ENCODE assay signal across 25 cellular contexts in the genomic region with DNA sequence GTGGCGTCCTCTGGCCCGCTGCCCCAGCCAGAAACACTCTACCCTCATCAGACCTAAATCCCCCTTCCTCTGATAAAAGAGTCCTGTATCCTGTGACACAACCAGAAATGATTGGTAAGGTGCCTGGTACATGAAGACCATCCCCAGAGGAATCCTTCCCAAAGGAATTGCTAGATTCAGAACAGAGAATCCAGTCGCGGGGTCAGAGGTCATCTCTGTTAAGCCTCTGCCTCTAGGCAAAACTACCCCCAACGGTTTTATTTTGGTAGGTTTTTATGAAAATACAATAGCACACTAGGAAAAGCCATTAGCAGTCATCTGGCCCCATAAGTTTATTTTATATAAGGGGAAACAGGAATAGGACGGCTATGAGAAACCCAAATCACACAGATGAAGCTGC.
DNase-seq lines count a peak whose midpoint lies in the region; ATAC-seq, FAIRE-seq and TF ChIP-seq lines count a peak whose summit lies in the region.
"Had no signal": no experiment of that assay in that cellular context is flagged by ENCODE, and none has a peak within 500 bp of the region (broad histone marks: within the 10 kb centered on the region; RNA-seq: fewer than 3 reads in every experiment).

No MANE protein-coding gene starts in this region.

- TF ChIP-seq POLR2A in GM12878 (IDR thresholded peaks at IDR 0.05; ENCODE audit: low read depth, low read length) (no peak), GM12891 (IDR thresholded peaks at IDR 0.05; ENCODE audit: low read depth, low read length) (no peak)

- intact Hi-C loops in GM12878 (cut with micrococcal nuclease; ENCODE audit: unreplicated experiment) = no loop called here

- RAD21 ChIA-PET in GM12878 (lab: Charles Lee; ENCODE audit: unreplicated experiment) = no interaction called here

- CTCF ChIA-PET in GM12878 (lab: Yijun Ruan, JAX) = interaction anchor here (0.7 to 1.1 kb wide), 2 partner anchors 13 to 113 kb away, joined by 3 read pairs; no protein-coding TSS in a partner anchor

- H3K4me3 Mint-ChIP-seq in activated naive CD8-positive, alpha-beta T cell treated with anti-CD3 and anti-CD28 coated beads, Interleukin-2, amount 50 U/mL, for 24 hours = no peak overlapping the region
- H3K4me3 Mint-ChIP-seq: CD4-positive, CD25-positive, alpha-beta regulatory T cell; CD8-positive, alpha-beta T cell; HFFc6 had no signal

- POLR2A ChIA-PET in GM12878 (lab: Charles Lee) = no interaction called here

- H3K9me3 ChIP-seq in GM12878 (replicated peaks; ENCODE audit: control insufficient read depth, insufficient read depth, low read length) = no peaks in the 10 kb centered on the region
- H3K9me3 ChIP-seq in mesodermal cell (ENCODE audit: control insufficient read depth, low read length) = no peaks in the 10 kb centered on the region
- no peaks in the 10 kb centered on the region for H3K9me3 ChIP-seq in neuronal stem cell (replicated peaks in 1 of 2; ENCODE audit: control insufficient read depth in 2 of 2, insufficient read depth in 1 of 2, low read depth in 1 of 2, low read length in 2 of 2)
- H3K9me3 ChIP-seq: A549, HAP-1 had no signal

- in situ Hi-C loops in GM12878 (cut with MboI) = no loop called here

- no peak for TF ChIP-seq RAD21 in GM12878 (IDR thresholded peaks at IDR 0.05; ENCODE audit: insufficient read depth, low read depth, low read length)

- no peak overlapping the region for H4K91ac ChIP-seq in neuronal stem cell (ENCODE audit: low read depth, low read length, poor library complexity)

- no peaks in the 10 kb centered on the region for H3K9me3 Mint-ChIP-seq in activated naive CD8-positive, alpha-beta T cell treated with anti-CD3 and anti-CD28 coated beads, Interleukin-2, amount 50 U/mL, for 24 hours
- H3K9me3 Mint-ChIP-seq: CD4-positive, CD25-positive, alpha-beta regulatory T cell; CD8-positive, alpha-beta T cell; HFFc6 had no signal

- H3K23ac ChIP-seq in neuronal stem cell (ENCODE audit: low read depth, low read length, poor library complexity) = no peak overlapping the region

- H3K4me1 ChIP-seq in GM12878 (ENCODE audit: control insufficient read depth, insufficient read depth, low read length) (peaks cover 14% of the 10 kb centered on the region), mesodermal cell (ENCODE audit: control insufficient read depth, insufficient read depth, low read length, poor library complexity, severe bottlenecking) (peaks cover 40% of the 10 kb centered on the region), neuronal stem cell (ENCODE audit: control insufficient read depth in 2 of 2, insufficient read depth in 1 of 2, low read depth in 1 of 2, low read length in 2 of 2) (no peaks in the 10 kb centered on the region)
- H3K4me1 ChIP-seq: HAP-1 had no signal

- no TSS peak for BruUV-seq in GM12878 (replicated peaks; lab: Mats Ljungman, UMichigan)

- ATAC-seq in GM12878 (no peak), GM21360 (IDR thresholded peaks at IDR 0.05; ENCODE audit: unreplicated experiment) (no peak), GM21717 (IDR thresholded peaks at IDR 0.05; ENCODE audit: unreplicated experiment) (no peak)
- no peak for ATAC-seq in activated naive CD8-positive, alpha-beta T cell treated with anti-CD3 and anti-CD28 coated beads, Interleukin-2, amount 50 U/mL, for 24 hours
- ATAC-seq: A549; CD8-positive, alpha-beta T cell had no signal

- SMC1A ChIA-PET in GM12878 (lab: Charles Lee; ENCODE audit: uncharacterized antibody, unreplicated experiment) = interaction anchor here (1.4 kb wide), 1 partner anchor 113 kb away, joined by 4 read pairs; no protein-coding TSS in a partner anchor

- H3K4me1 Mint-ChIP-seq in activated naive CD8-positive, alpha-beta T cell treated with anti-CD3 and anti-CD28 coated beads, Interleukin-2, amount 50 U/mL, for 24 hours = no peaks in the 10 kb centered on the region

- no peaks in the 10 kb centered on the region for H3K79me2 ChIP-seq in GM12878 (ENCODE audit: control insufficient read depth, insufficient read depth, low read length)

- H3K4me2 ChIP-seq in GM12878 (ENCODE audit: control insufficient read depth, insufficient read depth) (no peak overlapping the region), neuronal stem cell (ENCODE audit: insufficient read depth, low read length, poor library complexity, severe bottlenecking) (no peak overlapping the region)
- H3K4me2 ChIP-seq: A549 had no signal

- TF ChIP-seq EP300 in GM12878 (IDR thresholded peaks at IDR 0.05; ENCODE audit: borderline replicate concordance in 1 of 2, control insufficient read depth in 1 of 2, low read depth in 2 of 2, low read length in 2 of 2) = no peak

- no peak overlapping the region for H3K9ac ChIP-seq in GM12878 (ENCODE audit: control insufficient read depth, insufficient read depth, low read length)
- H3K9ac ChIP-seq in neuronal stem cell (ENCODE audit: low read depth, low read length, poor library complexity) = no peak overlapping the region

- no peak overlapping the region for H3K14ac ChIP-seq in neuronal stem cell (ENCODE audit: low read length)

- no peak overlapping the region for H2AK5ac ChIP-seq in neuronal stem cell (ENCODE audit: low read depth, low read length)

- H4K8ac ChIP-seq in neuronal stem cell (ENCODE audit: low read depth, low read length) = no peak overlapping the region

- H3K36me3 Mint-ChIP-seq in activated naive CD8-positive, alpha-beta T cell treated with anti-CD3 and anti-CD28 coated beads, Interleukin-2, amount 50 U/mL, for 24 hours (ENCODE audit: low read depth) = no peaks in the 10 kb centered on the region
- H3K36me3 Mint-ChIP-seq: CD4-positive, CD25-positive, alpha-beta regulatory T cell; CD8-positive, alpha-beta T cell had no signal

- H3K36me3 ChIP-seq in GM12878 (ENCODE audit: control insufficient read depth in 2 of 2, insufficient read depth in 2 of 2, low read length in 1 of 2) = no peaks in the 10 kb centered on the region
- no peaks in the 10 kb centered on the region for H3K36me3 ChIP-seq in mesodermal cell (ENCODE audit: control insufficient read depth, insufficient read depth, low read length)
- H3K36me3 ChIP-seq in neuronal stem cell (replicated peaks in 1 of 2; ENCODE audit: control insufficient read depth in 2 of 2, insufficient read depth in 2 of 2, low read length in 2 of 2) = no peaks in the 10 kb centered on the region
- H3K36me3 ChIP-seq: HAP-1 had no signal

- H2AFZ ChIP-seq in GM12878 (ENCODE audit: control insufficient read depth, low read depth, low read length) = no peak overlapping the region
- no peak overlapping the region for H2AFZ ChIP-seq in neuronal stem cell (ENCODE audit: low read length)

- no peak overlapping the region for H3K4ac ChIP-seq in neuronal stem cell (ENCODE audit: low read length)

- H2BK120ac ChIP-seq in neuronal stem cell (ENCODE audit: low read depth, low read length) = no peak overlapping the region

- H3K27me3 ChIP-seq in GM12878 (replicated peaks in 1 of 2; ENCODE audit: control insufficient read depth in 2 of 2, insufficient read depth in 2 of 2, low read length in 1 of 2) (no peaks in the 10 kb centered on the region; a peak in 1 of 4 replicates), neuronal stem cell (ENCODE audit: control insufficient read depth in 3 of 3, insufficient read depth in 3 of 3, low read depth in 1 of 3, low read length in 3 of 3) (peaks cover 0 to 49% (median 0%) of the 10 kb centered on the region in 3 experiments)

- H3K79me1 ChIP-seq in neuronal stem cell (ENCODE audit: low read depth, low read length) = no peaks in the 10 kb centered on the region

- H3K27me3 Mint-ChIP-seq in activated naive CD8-positive, alpha-beta T cell treated with anti-CD3 and anti-CD28 coated beads, Interleukin-2, amount 50 U/mL, for 24 hours = peaks cover 20% of the 10 kb centered on the region

- WGBS in GM12878 (ENCODE audit: insufficient coverage, insufficient replicate concordance, low lambda C conversion rate, missing lambda C conversion rate) = 63% methylated on average over 6 of the region's 6 CpGs
- 67 to 73% methylated on average over 1 to 3 of the region's 6 CpGs for whole genome bisulfite sequencing in mesodermal cell (ENCODE audit: insufficient coverage in 2 of 2), 2 experiments
- WGBS in neuronal stem cell (ENCODE audit: extremely low coverage in 2 of 2, insufficient read length in 2 of 2, insufficient replicate concordance in 1 of 2), 2 donors = no CpG with 5 or more reads among the region's 6 CpGs

- no peak overlapping the region for H2BK12ac ChIP-seq in neuronal stem cell (ENCODE audit: low read length)

- no peak overlapping the region for H2BK5ac ChIP-seq in neuronal stem cell (ENCODE audit: low read length)

- H4K20me1 ChIP-seq in GM12878 (ENCODE audit: control insufficient read depth, insufficient read depth) = no peaks in the 10 kb centered on the region

- no peak overlapping the region for H2BK15ac ChIP-seq in neuronal stem cell (ENCODE audit: low read length)

- H3K18ac ChIP-seq in neuronal stem cell (ENCODE audit: low read length) = peak overlapping the region; percentile 33

- DNase-seq in ELF-1 (ENCODE audit: low read depth, low spot score) (peak; percentile 71), GM12878 (ENCODE audit: low read depth, low spot score) (no peak), neuronal stem cell (ENCODE audit: low spot score) (no peak), GM12891 (ENCODE audit: insufficient read length, low spot score) (no peak)
- no peak for DNase-seq in activated naive CD8-positive, alpha-beta T cell treated with anti-CD3 and anti-CD28 coated beads, Interleukin-2, amount 50 U/mL, for 24 hours
- DNase-seq: 8988T; ACHN; AML-193; CD4-positive, CD25-positive, alpha-beta regulatory T cell; CD8-positive, alpha-beta T cell; DMS 273 treated with DMSO at 0.1 percent for 48 hours; DMS79; EL; GF-D8; GOT3; HFFc6 had no signal

- TF ChIP-seq CTCF in GM12878 (IDR thresholded peaks at IDR 0.05 in 2 of 3, conservative IDR thresholded peaks at IDR 0.05 in 1 of 3; ENCODE audit: control insufficient read depth in 2 of 3, extremely low read depth in 1 of 3, insufficient read depth in 1 of 3, low read depth in 3 of 3, low read length in 3 of 3) = no peak

- no peak overlapping the region for H3K27ac Mint-ChIP-seq in activated naive CD8-positive, alpha-beta T cell treated with anti-CD3 and anti-CD28 coated beads, Interleukin-2, amount 50 U/mL, for 24 hours
- H3K27ac Mint-ChIP-seq: CD4-positive, CD25-positive, alpha-beta regulatory T cell; CD8-positive, alpha-beta T cell; HFFc6 had no signal

- no peak overlapping the region for H3K27ac ChIP-seq in GM12878 (ENCODE audit: control insufficient read depth, insufficient read depth)
- H3K27ac ChIP-seq in mesodermal cell (ENCODE audit: low read depth, low read length, severe bottlenecking) = peak overlapping the region; percentile 24
- no peak overlapping the region for H3K27ac ChIP-seq in neuronal stem cell (replicated peaks; ENCODE audit: low read length)
- H3K27ac ChIP-seq: A549, C4-2B had no signal

- no peak overlapping the region for H3K4me3 ChIP-seq in GM12878
- H3K4me3 ChIP-seq in mesodermal cell (ENCODE audit: extremely low read depth, insufficient read depth, low read length, poor library complexity, severe bottlenecking) = no peak overlapping the region
- no peak overlapping the region for H3K4me3 ChIP-seq in neuronal stem cell (ENCODE audit: low read length in 2 of 2)
- H3K4me3 ChIP-seq: A549, HAP-1 had no signal

- FAIRE-seq in GM12878 (lab: Jason Lieb, UNC) (no peak), GM12891 (lab: Jason Lieb, UNC) (no peak)
- FAIRE-seq: A549, D721Med, GM19239, H54 had no signal

TF ChIP-seq in GM12891, 5 proteins besides CTCF, POLR2A, EP300 and RAD21:
- TF ChIP-seq POLR2AphosphoS5 (IDR thresholded peaks at IDR 0.05; ENCODE audit: low read depth, low read length) = no peak
